In the genomic region with DNA sequence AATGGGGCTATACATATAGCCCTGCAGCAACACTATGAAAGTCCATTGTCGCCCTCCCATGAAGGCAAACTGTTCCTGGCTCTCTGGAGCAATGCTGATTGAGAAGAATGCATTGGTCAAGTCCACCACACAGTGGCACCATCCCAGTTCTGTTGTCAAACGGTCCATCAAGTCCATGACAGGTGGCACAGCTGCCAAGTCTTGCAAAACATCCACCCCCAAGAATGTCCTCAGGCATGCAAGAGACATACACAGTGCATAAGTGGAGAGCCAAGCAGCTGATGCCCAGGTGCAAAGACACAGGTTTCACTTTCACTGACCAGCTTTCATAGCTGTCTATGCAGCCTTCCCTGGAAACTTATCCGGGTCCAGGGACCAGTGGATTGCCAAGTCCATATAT, we compare ENCODE assay signal across 30 cellular contexts.
"Had no signal": no experiment of that assay in that cellular context is flagged by ENCODE, and none has a peak within 500 bp of the region (broad histone marks: within the 10 kb centered on the region; RNA-seq: fewer than 3 reads in every experiment).

No MANE protein-coding gene starts in this region.

- DNase-seq: activated CD4-positive, alpha-beta memory T cell treated with anti-CD3 and anti-CD28 coated beads, Interleukin-2, amount 10 ng/mL, durations not matched to agents 7 days and 5 days; activated CD4-positive, alpha-beta T cell treated with anti-CD3 and anti-CD28 coated beads for 1 hour; activated CD4-positive, alpha-beta T cell treated with anti-CD3 and anti-CD28 coated beads for 48 hours; activated CD4-positive, CD25-positive, alpha-beta regulatory T cell; activated CD8-positive, alpha-beta memory T cell treated with anti-CD3 and anti-CD28 coated beads for 24 hours; activated CD8-positive, alpha-beta memory T cell treated with anti-CD3 and anti-CD28 coated beads, Interleukin-2, amount 10 ng/mL, durations not matched to agents 7 days and 5 days; activated CD8-positive, alpha-beta memory T cell treated with anti-CD3 and anti-CD28 coated beads, Interleukin-2, amount 50 U/mL, for 48 hours; activated effector memory CD4-positive, alpha-beta T cell treated with Interleukin-2 at 50 U/mL for 16 hours; activated naive CD4-positive, alpha-beta T cell treated with anti-CD3 and anti-CD28 coated beads, Interleukin-2, amount 10 ng/mL, durations not matched to agents 7 days and 5 days; activated naive CD8-positive, alpha-beta T cell treated with anti-CD3 and anti-CD28 coated beads, Interleukin-2, amount 50 U/mL, for 24 hours; activated T-cell treated with anti-CD3 and anti-CD28 coated beads, Interleukin-2, amount 50 U/mL, for 48 hours; amniotic stem cell; caudate nucleus; MG63; MV-4-11; NCI-H1092; NCI-H1436 treated with DMSO at 0.1 percent for 48 hours; NCI-H1694 treated with DMSO at 0.1 percent for 48 hours; NCI-H2029; NCI-H345; NCI-H524 treated with DMSO at 0.1 percent for 48 hours; Right ventricle myocardium superior; SW 1271; T-helper 1 cell; T-helper 2 cell; T-helper 9 cell; WERI-Rb-1 had no signal

- H3K27me3 ChIP-seq: ascending aorta, MG63 had no signal

- H3K4me3 ChIP-seq: ascending aorta, MG63, PC-9 had no signal

- H3K4me3 Mint-ChIP-seq: activated CD4-positive, alpha-beta memory T cell treated with anti-CD3 and anti-CD28 coated beads, Interleukin-2, amount 10 ng/mL, durations not matched to agents 7 days and 5 days; activated CD8-positive, alpha-beta memory T cell treated with anti-CD3 and anti-CD28 coated beads, Interleukin-2, amount 10 ng/mL, durations not matched to agents 7 days and 5 days; activated naive CD4-positive, alpha-beta T cell treated with anti-CD3 and anti-CD28 coated beads, Interleukin-2, amount 10 ng/mL, durations not matched to agents 7 days and 5 days; activated naive CD8-positive, alpha-beta T cell; activated naive CD8-positive, alpha-beta T cell treated with anti-CD3 and anti-CD28 coated beads, Interleukin-2, amount 50 U/mL, for 24 hours had no signal

- H3K4me1 Mint-ChIP-seq: activated CD4-positive, alpha-beta memory T cell treated with anti-CD3 and anti-CD28 coated beads, Interleukin-2, amount 10 ng/mL, durations not matched to agents 7 days and 5 days; activated CD8-positive, alpha-beta memory T cell treated with anti-CD3 and anti-CD28 coated beads, Interleukin-2, amount 10 ng/mL, durations not matched to agents 7 days and 5 days; activated naive CD4-positive, alpha-beta T cell treated with anti-CD3 and anti-CD28 coated beads, Interleukin-2, amount 10 ng/mL, durations not matched to agents 7 days and 5 days; activated naive CD8-positive, alpha-beta T cell treated with anti-CD3 and anti-CD28 coated beads, Interleukin-2, amount 50 U/mL, for 24 hours had no signal

- ATAC-seq: activated CD8-positive, alpha-beta memory T cell treated with anti-CD3 and anti-CD28 coated beads, Interleukin-2, amount 10 ng/mL, durations not matched to agents 7 days and 5 days; activated naive CD8-positive, alpha-beta T cell treated with anti-CD3 and anti-CD28 coated beads, Interleukin-2, amount 50 U/mL, for 24 hours had no signal

- H3K27ac ChIP-seq: ascending aorta, PC-9, WERI-Rb-1 had no signal

- H3K27me3 Mint-ChIP-seq: activated CD4-positive, alpha-beta memory T cell treated with anti-CD3 and anti-CD28 coated beads, Interleukin-2, amount 10 ng/mL, durations not matched to agents 7 days and 5 days; activated CD8-positive, alpha-beta memory T cell treated with anti-CD3 and anti-CD28 coated beads, Interleukin-2, amount 10 ng/mL, durations not matched to agents 7 days and 5 days; activated naive CD4-positive, alpha-beta T cell treated with anti-CD3 and anti-CD28 coated beads, Interleukin-2, amount 10 ng/mL, durations not matched to agents 7 days and 5 days; activated naive CD8-positive, alpha-beta T cell had no signal

- H3K36me3 ChIP-seq: WERI-Rb-1 had no signal

- H3K27ac Mint-ChIP-seq: activated CD4-positive, alpha-beta memory T cell treated with anti-CD3 and anti-CD28 coated beads, Interleukin-2, amount 10 ng/mL, durations not matched to agents 7 days and 5 days; activated CD8-positive, alpha-beta memory T cell treated with anti-CD3 and anti-CD28 coated beads, Interleukin-2, amount 10 ng/mL, durations not matched to agents 7 days and 5 days; activated naive CD4-positive, alpha-beta T cell treated with anti-CD3 and anti-CD28 coated beads, Interleukin-2, amount 10 ng/mL, durations not matched to agents 7 days and 5 days; activated naive CD8-positive, alpha-beta T cell; activated naive CD8-positive, alpha-beta T cell treated with anti-CD3 and anti-CD28 coated beads, Interleukin-2, amount 50 U/mL, for 24 hours had no signal

- H3K4me1 ChIP-seq: ascending aorta had no signal
